ENCODE assay signal across 8 cellular contexts in genomic region chr2:74197983-74198460, GRCh38. TPM values are rescaled to one million over a fixed set of nuclear protein-coding genes. Genes with fewer than 3 reads are reported as not detected.
DNase-seq lines count a peak whose midpoint lies in the region; ATAC-seq and TF ChIP-seq lines count a peak whose summit lies in the region.

No MANE protein-coding gene starts in this region.

- H4K20me1 ChIP-seq in BLaER1 treated with 17β-estradiol and CSF1 and Interleukin-3, amounts not matched to agents 10 nM and 100 nM, result peaks cover 38 to 41% (median 40%) of the 10 kb centered on the region in 11 experiments

- H3K9me3 ChIP-seq in BLaER1 treated with 17β-estradiol and CSF1 and Interleukin-3, amounts not matched to agents 10 nM and 100 nM (replicated peaks in 1 of 11), result no peaks in the 10 kb centered on the region

- peak overlapping the region; percentile 15 to 99 (median 98); a peak in 21 of 22 replicates for H3K27ac ChIP-seq in BLaER1 treated with 17β-estradiol and CSF1 and Interleukin-3, amounts not matched to agents 10 nM and 100 nM

- H3K4me1 Mint-ChIP-seq in natural killer cell, result peaks cover 30% of the 10 kb centered on the region in 2 donors

- peaks cover 9 to 30% (median 21%) of the 10 kb centered on the region in 11 experiments; a peak in 21 of 22 replicates for H3K36me3 ChIP-seq in BLaER1 treated with 17β-estradiol and CSF1 and Interleukin-3, amounts not matched to agents 10 nM and 100 nM

- intact Hi-C loops in natural killer cell (cut with micrococcal nuclease), result loop anchor here (1.0 kb wide), 2 partner anchors 8 to 20 kb away; partner anchors contain the start of gene MOB1A

- no peaks in the 10 kb centered on the region for H3K27me3 ChIP-seq in BLaER1 treated with 17β-estradiol and CSF1 and Interleukin-3, amounts not matched to agents 10 nM and 100 nM

- H3K9me3 Mint-ChIP-seq in natural killer cell, result no peaks in the 10 kb centered on the region

- H3K27me3 Mint-ChIP-seq in natural killer cell (ENCODE audit: low read depth in 2 of 2), result no peaks in the 10 kb centered on the region

- no peak for ATAC-seq in natural killer cell
- ATAC-seq in HG03039 (IDR thresholded peaks at IDR 0.05; ENCODE audit: unreplicated experiment), result no peak
- ATAC-seq in GM19397 (IDR thresholded peaks at IDR 0.05; ENCODE audit: unreplicated experiment), result no peak

- H3K36me3 Mint-ChIP-seq in natural killer cell, result no peaks in the 10 kb centered on the region

- no peak for TF ChIP-seq CTCF in LNCaP clone FGC (IDR thresholded peaks at IDR 0.05; ENCODE audit: control insufficient read depth, extremely low read depth, insufficient read depth)
- TF ChIP-seq CTCF in choroid plexus epithelial cell (conservative IDR thresholded peaks at IDR 0.05; ENCODE audit: low read depth, low read length), result no peak
- TF ChIP-seq CTCF in natural killer cell (IDR thresholded peaks at IDR 0.05), result no peak

- peaks cover 24 to 44% (median 35%) of the 10 kb centered on the region in 10 experiments for H3K4me1 ChIP-seq in BLaER1 treated with 17β-estradiol and CSF1 and Interleukin-3, amounts not matched to agents 10 nM and 100 nM

- DNase-seq in LNCaP clone FGC (ENCODE audit: low read depth) (peak; percentile 94), choroid plexus epithelial cell (ENCODE audit: low read depth) (no peak), natural killer cell (no peak), HuH-7.5 (ENCODE audit: low spot score) (no peak), NOMO-1 treated with dmso at 0.1 percent for 144 hours (lab: John Stamatoyannopoulos, UW; ENCODE audit: unreplicated experiment) (no peak)

- peak overlapping the region; percentile 47 to 96 (median 92) for H3K4me2 ChIP-seq in BLaER1 treated with 17β-estradiol and CSF1 and Interleukin-3, amounts not matched to agents 10 nM and 100 nM

- H3K4me3 ChIP-seq in BLaER1 treated with 17β-estradiol and CSF1 and Interleukin-3, amounts not matched to agents 10 nM and 100 nM, result peak overlapping the region; percentile 74 to 92 (median 80); a peak in 19 of 20 replicates
- H3K4me3 ChIP-seq in LNCaP clone FGC (ENCODE audit: low read depth, low read length), result peak overlapping the region; percentile 73
- peak overlapping the region; percentile 45 for H3K4me3 ChIP-seq in choroid plexus epithelial cell (ENCODE audit: low read depth, low read length)

- H3K9ac ChIP-seq in BLaER1 treated with 17β-estradiol and CSF1 and Interleukin-3, amounts not matched to agents 10 nM and 100 nM, result peak overlapping the region; percentile 93 to 99 (median 97); a peak in 21 of 22 replicates

- peak overlapping the region; percentile 99 for H3K4me3 Mint-ChIP-seq in natural killer cell

- H3K27ac Mint-ChIP-seq in natural killer cell, result peak overlapping the region; percentile 98 to 99

RNA-seq across cellular contexts. Expression of gene MTHFD2, which starts 0.4 kb away (rescaled TPM):
- total RNA-seq in natural killer cell, result 10 to 100 TPM; 28.7 to 41.1 (median 40.5) TPM

RNA-seq across cellular contexts. Expression of gene MOB1A, which starts 19.3 kb away (rescaled TPM):
- 100 to 1,000 TPM; 211 to 239 (median 222) TPM for total RNA-seq in natural killer cell

RNA-seq across cellular contexts. Expression of gene BOLA3, which starts 50.3 kb away (rescaled TPM):
- 10 to 100 TPM in 2 of 3 donors, 1 to 10 TPM in 1; 8.1 to 13.8 (median 11.9) TPM for total RNA-seq in natural killer cell
